ENCODE assay signal across 1 cellular context in the genomic region with DNA sequence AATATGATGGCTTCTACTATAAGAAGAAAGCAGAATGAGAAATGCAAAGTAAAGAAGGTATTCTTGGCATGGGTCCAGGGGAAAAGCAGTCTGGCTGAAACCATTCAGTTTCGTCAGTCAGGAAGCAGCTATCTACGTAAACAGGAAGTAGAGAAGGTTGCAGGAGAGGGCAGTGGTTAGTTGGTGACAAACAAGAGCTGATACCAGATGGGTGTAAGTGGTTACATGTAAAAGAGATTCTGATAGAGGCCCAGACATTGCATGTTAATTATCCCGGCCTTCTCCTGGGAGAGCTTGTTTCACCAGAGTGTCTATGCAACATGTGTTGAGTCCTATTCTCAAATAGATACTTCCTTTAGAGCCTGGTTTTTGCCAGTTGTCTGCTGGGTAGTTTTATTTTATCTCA.
TF ChIP-seq lines count a peak whose summit lies in the region.

No MANE protein-coding gene starts in this region.

TF ChIP-seq in K562, 482 proteins besides CTCF, POLR2A, EP300 and RAD21 (continued from another document and continues in another):
- TF ChIP-seq, protein P1, sequence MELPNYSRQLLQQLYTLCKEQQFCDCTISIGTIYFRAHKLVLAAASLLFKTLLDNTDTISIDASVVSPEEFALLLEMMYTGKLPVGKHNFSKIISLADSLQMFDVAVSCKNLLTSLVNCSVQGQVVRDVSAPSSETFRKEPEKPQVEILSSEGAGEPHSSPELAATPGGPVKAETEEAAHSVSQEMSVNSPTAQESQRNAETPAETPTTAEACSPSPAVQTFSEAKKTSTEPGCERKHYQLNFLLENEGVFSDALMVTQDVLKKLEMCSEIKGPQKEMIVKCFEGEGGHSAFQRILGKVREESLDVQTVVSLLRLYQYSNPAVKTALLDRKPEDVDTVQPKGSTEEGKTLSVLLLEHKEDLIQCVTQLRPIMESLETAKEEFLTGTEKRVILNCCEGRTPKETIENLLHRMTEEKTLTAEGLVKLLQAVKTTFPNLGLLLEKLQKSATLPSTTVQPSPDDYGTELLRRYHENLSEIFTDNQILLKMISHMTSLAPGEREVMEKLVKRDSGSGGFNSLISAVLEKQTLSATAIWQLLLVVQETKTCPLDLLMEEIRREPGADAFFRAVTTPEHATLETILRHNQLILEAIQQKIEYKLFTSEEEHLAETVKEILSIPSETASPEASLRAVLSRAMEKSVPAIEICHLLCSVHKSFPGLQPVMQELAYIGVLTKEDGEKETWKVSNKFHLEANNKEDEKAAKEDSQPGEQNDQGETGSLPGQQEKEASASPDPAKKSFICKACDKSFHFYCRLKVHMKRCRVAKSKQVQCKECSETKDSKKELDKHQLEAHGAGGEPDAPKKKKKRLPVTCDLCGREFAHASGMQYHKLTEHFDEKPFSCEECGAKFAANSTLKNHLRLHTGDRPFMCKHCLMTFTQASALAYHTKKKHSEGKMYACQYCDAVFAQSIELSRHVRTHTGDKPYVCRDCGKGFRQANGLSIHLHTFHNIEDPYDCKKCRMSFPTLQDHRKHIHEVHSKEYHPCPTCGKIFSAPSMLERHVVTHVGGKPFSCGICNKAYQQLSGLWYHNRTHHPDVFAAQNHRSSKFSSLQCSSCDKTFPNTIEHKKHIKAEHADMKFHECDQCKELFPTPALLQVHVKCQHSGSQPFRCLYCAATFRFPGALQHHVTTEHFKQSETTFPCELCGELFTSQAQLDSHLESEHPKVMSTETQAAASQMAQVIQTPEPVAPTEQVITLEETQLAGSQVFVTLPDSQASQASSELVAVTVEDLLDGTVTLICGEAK (IDR thresholded peaks at IDR 0.05): 0 out of 2 replicates have a peak, but pooled peaks have one; percentile 49
- TF ChIP-seq, protein P1 (CRISPR knock-in tag; IDR thresholded peaks at IDR 0.05): no peak
- TF ChIP-seq BACH1 (tag; IDR thresholded peaks at IDR 0.05) (0 out of 2 replicates have a peak, but pooled peaks have one; percentile 35), GABPA (tag; conservative IDR thresholded peaks at IDR 0.05; ENCODE audit: low read depth) (peak; percentile 84), LEF1 (IDR thresholded peaks at IDR 0.05) (peak; percentile 23; the same call in 1 of the 2 replicates), ZFP36 (IDR thresholded peaks at IDR 0.05; ENCODE audit: low read depth, low read length, partially characterized antibody) (no peak), ZNF589 (CRISPR knock-in tag; IDR thresholded peaks at IDR 0.05; ENCODE audit: low read depth) (0 out of 2 replicates have a peak, but pooled peaks have one; percentile 21), ZNF175 (CRISPR knock-in tag; IDR thresholded peaks at IDR 0.05; ENCODE audit: low read depth) (peak; percentile 86; the same call in 1 of the 2 replicates), TAF15 (IDR thresholded peaks at IDR 0.05; ENCODE audit: low read depth, low read length) (no peak), SP1 (CRISPR knock-in tag; IDR thresholded peaks at IDR 0.05) (no peak), CBX5 (IDR thresholded peaks at IDR 0.05; ENCODE audit: borderline replicate concordance, low read depth) (no peak), KDM4B (IDR thresholded peaks at IDR 0.05; ENCODE audit: borderline replicate concordance in 2 of 2, low read depth in 1 of 2) (no peak), ARID1B (IDR thresholded peaks at IDR 0.05) (peak; percentile 52), GTF2A2 (tag; IDR thresholded peaks at IDR 0.05) (no peak), CHCHD3 (CRISPR knock-in tag; IDR thresholded peaks at IDR 0.05) (no peak), ZNF444 (CRISPR knock-in tag; IDR thresholded peaks at IDR 0.05) (no peak), CREM (IDR thresholded peaks at IDR 0.05; ENCODE audit: low read depth) (peak; percentile 67), EP400 (IDR thresholded peaks at IDR 0.05) (peak; percentile 24; the same call in 1 of the 2 replicates), ETV5 (CRISPR knock-in tag; IDR thresholded peaks at IDR 0.05; ENCODE audit: low read depth) (peak; percentile 84; the same call in 1 of the 2 replicates), CXXC5 (CRISPR knock-in tag; IDR thresholded peaks at IDR 0.05) (0 out of 2 replicates have a peak, but pooled peaks have one; percentile 26), SREBF1 (IDR thresholded peaks at IDR 0.05; ENCODE audit: borderline replicate concordance, low read depth, low read length) (no peak)
- TF ChIP-seq, protein P2, sequence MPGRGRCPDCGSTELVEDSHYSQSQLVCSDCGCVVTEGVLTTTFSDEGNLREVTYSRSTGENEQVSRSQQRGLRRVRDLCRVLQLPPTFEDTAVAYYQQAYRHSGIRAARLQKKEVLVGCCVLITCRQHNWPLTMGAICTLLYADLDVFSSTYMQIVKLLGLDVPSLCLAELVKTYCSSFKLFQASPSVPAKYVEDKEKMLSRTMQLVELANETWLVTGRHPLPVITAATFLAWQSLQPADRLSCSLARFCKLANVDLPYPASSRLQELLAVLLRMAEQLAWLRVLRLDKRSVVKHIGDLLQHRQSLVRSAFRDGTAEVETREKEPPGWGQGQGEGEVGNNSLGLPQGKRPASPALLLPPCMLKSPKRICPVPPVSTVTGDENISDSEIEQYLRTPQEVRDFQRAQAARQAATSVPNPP (IDR thresholded peaks at IDR 0.05; ENCODE audit: borderline replicate concordance, insufficient read depth, insufficient read length): no peak
- TF ChIP-seq, protein P3, sequence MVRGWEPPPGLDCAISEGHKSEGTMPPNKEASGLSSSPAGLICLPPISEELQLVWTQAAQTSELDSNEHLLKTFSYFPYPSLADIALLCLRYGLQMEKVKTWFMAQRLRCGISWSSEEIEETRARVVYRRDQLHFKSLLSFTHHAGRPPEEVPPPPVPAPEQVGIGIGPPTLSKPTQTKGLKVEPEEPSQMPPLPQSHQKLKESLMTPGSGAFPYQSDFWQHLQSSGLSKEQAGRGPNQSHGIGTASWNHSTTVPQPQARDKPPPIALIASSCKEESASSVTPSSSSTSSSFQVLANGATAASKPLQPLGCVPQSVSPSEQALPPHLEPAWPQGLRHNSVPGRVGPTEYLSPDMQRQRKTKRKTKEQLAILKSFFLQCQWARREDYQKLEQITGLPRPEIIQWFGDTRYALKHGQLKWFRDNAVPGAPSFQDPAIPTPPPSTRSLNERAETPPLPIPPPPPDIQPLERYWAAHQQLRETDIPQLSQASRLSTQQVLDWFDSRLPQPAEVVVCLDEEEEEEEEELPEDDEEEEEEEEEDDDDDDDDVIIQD (CRISPR knock-in tag; IDR thresholded peaks at IDR 0.05): no peak
- TF ChIP-seq, protein P4, sequence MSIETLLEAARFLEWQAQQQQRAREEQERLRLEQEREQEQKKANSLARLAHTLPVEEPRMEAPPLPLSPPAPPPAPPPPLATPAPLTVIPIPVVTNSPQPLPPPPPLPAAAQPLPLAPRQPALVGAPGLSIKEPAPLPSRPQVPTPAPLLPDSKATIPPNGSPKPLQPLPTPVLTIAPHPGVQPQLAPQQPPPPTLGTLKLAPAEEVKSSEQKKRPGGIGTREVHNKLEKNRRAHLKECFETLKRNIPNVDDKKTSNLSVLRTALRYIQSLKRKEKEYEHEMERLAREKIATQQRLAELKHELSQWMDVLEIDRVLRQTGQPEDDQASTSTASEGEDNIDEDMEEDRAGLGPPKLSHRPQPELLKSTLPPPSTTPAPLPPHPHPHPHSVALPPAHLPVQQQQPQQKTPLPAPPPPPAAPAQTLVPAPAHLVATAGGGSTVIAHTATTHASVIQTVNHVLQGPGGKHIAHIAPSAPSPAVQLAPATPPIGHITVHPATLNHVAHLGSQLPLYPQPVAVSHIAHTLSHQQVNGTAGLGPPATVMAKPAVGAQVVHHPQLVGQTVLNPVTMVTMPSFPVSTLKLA (conservative IDR thresholded peaks at IDR 0.05): no peak
- TF ChIP-seq, protein P5, sequence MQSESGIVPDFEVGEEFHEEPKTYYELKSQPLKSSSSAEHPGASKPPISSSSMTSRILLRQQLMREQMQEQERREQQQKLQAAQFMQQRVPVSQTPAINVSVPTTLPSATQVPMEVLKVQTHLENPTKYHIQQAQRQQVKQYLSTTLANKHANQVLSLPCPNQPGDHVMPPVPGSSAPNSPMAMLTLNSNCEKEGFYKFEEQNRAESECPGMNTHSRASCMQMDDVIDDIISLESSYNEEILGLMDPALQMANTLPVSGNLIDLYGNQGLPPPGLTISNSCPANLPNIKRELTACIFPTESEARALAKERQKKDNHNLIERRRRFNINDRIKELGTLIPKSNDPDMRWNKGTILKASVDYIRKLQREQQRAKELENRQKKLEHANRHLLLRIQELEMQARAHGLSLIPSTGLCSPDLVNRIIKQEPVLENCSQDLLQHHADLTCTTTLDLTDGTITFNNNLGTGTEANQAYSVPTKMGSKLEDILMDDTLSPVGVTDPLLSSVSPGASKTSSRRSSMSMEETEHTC (IDR thresholded peaks at IDR 0.05): no peak
- TF ChIP-seq, protein P6, sequence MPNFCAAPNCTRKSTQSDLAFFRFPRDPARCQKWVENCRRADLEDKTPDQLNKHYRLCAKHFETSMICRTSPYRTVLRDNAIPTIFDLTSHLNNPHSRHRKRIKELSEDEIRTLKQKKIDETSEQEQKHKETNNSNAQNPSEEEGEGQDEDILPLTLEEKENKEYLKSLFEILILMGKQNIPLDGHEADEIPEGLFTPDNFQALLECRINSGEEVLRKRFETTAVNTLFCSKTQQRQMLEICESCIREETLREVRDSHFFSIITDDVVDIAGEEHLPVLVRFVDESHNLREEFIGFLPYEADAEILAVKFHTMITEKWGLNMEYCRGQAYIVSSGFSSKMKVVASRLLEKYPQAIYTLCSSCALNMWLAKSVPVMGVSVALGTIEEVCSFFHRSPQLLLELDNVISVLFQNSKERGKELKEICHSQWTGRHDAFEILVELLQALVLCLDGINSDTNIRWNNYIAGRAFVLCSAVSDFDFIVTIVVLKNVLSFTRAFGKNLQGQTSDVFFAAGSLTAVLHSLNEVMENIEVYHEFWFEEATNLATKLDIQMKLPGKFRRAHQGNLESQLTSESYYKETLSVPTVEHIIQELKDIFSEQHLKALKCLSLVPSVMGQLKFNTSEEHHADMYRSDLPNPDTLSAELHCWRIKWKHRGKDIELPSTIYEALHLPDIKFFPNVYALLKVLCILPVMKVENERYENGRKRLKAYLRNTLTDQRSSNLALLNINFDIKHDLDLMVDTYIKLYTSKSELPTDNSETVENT (CRISPR knock-in tag; IDR thresholded peaks at IDR 0.05): no peak
- TF ChIP-seq, protein P7, sequence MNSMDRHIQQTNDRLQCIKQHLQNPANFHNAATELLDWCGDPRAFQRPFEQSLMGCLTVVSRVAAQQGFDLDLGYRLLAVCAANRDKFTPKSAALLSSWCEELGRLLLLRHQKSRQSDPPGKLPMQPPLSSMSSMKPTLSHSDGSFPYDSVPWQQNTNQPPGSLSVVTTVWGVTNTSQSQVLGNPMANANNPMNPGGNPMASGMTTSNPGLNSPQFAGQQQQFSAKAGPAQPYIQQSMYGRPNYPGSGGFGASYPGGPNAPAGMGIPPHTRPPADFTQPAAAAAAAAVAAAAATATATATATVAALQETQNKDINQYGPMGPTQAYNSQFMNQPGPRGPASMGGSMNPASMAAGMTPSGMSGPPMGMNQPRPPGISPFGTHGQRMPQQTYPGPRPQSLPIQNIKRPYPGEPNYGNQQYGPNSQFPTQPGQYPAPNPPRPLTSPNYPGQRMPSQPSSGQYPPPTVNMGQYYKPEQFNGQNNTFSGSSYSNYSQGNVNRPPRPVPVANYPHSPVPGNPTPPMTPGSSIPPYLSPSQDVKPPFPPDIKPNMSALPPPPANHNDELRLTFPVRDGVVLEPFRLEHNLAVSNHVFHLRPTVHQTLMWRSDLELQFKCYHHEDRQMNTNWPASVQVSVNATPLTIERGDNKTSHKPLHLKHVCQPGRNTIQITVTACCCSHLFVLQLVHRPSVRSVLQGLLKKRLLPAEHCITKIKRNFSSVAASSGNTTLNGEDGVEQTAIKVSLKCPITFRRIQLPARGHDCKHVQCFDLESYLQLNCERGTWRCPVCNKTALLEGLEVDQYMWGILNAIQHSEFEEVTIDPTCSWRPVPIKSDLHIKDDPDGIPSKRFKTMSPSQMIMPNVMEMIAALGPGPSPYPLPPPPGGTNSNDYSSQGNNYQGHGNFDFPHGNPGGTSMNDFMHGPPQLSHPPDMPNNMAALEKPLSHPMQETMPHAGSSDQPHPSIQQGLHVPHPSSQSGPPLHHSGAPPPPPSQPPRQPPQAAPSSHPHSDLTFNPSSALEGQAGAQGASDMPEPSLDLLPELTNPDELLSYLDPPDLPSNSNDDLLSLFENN (IDR thresholded peaks at IDR 0.05; ENCODE audit: low read depth in 2 of 2, low read length in 2 of 2): no peak
- TF ChIP-seq, protein P8, sequence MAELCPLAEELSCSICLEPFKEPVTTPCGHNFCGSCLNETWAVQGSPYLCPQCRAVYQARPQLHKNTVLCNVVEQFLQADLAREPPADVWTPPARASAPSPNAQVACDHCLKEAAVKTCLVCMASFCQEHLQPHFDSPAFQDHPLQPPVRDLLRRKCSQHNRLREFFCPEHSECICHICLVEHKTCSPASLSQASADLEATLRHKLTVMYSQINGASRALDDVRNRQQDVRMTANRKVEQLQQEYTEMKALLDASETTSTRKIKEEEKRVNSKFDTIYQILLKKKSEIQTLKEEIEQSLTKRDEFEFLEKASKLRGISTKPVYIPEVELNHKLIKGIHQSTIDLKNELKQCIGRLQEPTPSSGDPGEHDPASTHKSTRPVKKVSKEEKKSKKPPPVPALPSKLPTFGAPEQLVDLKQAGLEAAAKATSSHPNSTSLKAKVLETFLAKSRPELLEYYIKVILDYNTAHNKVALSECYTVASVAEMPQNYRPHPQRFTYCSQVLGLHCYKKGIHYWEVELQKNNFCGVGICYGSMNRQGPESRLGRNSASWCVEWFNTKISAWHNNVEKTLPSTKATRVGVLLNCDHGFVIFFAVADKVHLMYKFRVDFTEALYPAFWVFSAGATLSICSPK (IDR thresholded peaks at IDR 0.05; ENCODE audit: borderline replicate concordance): no peak
